Comparison of ENCODE assay signal across 8 cellular contexts in the genomic region with DNA sequence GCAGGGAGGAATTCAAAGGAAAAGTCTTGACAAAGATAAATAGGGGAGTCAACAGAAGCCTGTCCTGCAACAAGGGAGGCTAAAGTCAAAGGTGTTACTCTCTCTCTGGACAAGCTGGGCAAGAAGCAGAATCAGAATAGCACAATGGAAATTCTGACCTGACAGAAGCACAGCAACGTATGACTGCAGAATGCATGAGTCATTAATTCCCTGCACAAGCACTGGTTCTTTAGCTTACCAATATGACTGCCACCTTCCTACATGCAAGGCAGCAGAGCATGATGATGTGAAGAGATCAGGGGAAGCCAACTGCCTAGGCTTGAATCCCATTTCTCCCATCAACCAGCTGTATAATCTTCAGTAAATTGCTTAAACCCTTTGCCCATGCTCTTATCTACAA.
DNase-seq lines count a peak whose midpoint lies in the region; ATAC-seq, FAIRE-seq and TF ChIP-seq lines count a peak whose summit lies in the region.
"Not testable (repeated sequence)": the region's sequence is repeated elsewhere in the genome, so short reads cannot be mapped to it uniquely, and the experiment has no call there.

No MANE protein-coding gene starts in this region.

- FAIRE-seq in GM12891 (lab: Jason Lieb, UNC): peak; percentile 57
- peak; percentile 16 for FAIRE-seq in HTR-8/SVneo (lab: Jason Lieb, UNC)

- not testable (repeated sequence) for H3K9me3 Mint-ChIP-seq in activated CD8-positive, alpha-beta T cell treated with anti-CD3 and anti-CD28 coated beads, Interleukin-2, amount 10 ng/mL, durations not matched to agents 7 days and 5 days (ENCODE audit: insufficient read depth); activated naive CD8-positive, alpha-beta T cell treated with anti-CD3 and anti-CD28 coated beads, Interleukin-2, amount 50 U/mL, for 24 hours

- ATAC-seq in GM18867 (IDR thresholded peaks at IDR 0.05; ENCODE audit: unreplicated experiment) (peak; percentile 70), GM21717 (IDR thresholded peaks at IDR 0.05; ENCODE audit: unreplicated experiment) (peak; percentile 70), HG02973 (IDR thresholded peaks at IDR 0.05; ENCODE audit: unreplicated experiment) (peak; percentile 70), omental fat pad (ENCODE audit: low FRiP score) (peak; percentile 41)
- ATAC-seq in activated CD8-positive, alpha-beta T cell treated with anti-CD3 and anti-CD28 coated beads, Interleukin-2, amount 10 ng/mL, durations not matched to agents 7 days and 5 days: peak; percentile 73
- peak; percentile 94 for ATAC-seq in activated naive CD8-positive, alpha-beta T cell treated with anti-CD3 and anti-CD28 coated beads, Interleukin-2, amount 50 U/mL, for 24 hours

- not testable (repeated sequence) for DNase-seq in GM12891 (ENCODE audit: insufficient read length, low spot score); HTR-8/SVneo (ENCODE audit: insufficient read length, low spot score); activated CD8-positive, alpha-beta T cell treated with anti-CD3 and anti-CD28 coated beads, Interleukin-2, amount 10 ng/mL, durations not matched to agents 7 days and 5 days; activated naive CD8-positive, alpha-beta T cell treated with anti-CD3 and anti-CD28 coated beads, Interleukin-2, amount 50 U/mL, for 24 hours; omental fat pad (ENCODE audit: low spot score)

- CTCF ChIA-PET in activated CD8-positive, alpha-beta T cell treated with anti-CD3 and anti-CD28 coated beads, Interleukin-2, amount 10 ng/mL, durations not matched to agents 7 days and 5 days (lab: Charles Lee): not testable (repeated sequence)

- not testable (repeated sequence) for H3K36me3 Mint-ChIP-seq in activated CD8-positive, alpha-beta T cell treated with anti-CD3 and anti-CD28 coated beads, Interleukin-2, amount 10 ng/mL, durations not matched to agents 7 days and 5 days (ENCODE audit: low read depth); activated naive CD8-positive, alpha-beta T cell treated with anti-CD3 and anti-CD28 coated beads, Interleukin-2, amount 50 U/mL, for 24 hours (ENCODE audit: low read depth)

- H3K4me3 Mint-ChIP-seq in activated CD8-positive, alpha-beta T cell treated with anti-CD3 and anti-CD28 coated beads, Interleukin-2, amount 10 ng/mL, durations not matched to agents 7 days and 5 days: not testable (repeated sequence)
- peak overlapping the region; percentile 24 for H3K4me3 Mint-ChIP-seq in activated naive CD8-positive, alpha-beta T cell treated with anti-CD3 and anti-CD28 coated beads, Interleukin-2, amount 50 U/mL, for 24 hours

- H3K4me1 Mint-ChIP-seq in activated CD8-positive, alpha-beta T cell treated with anti-CD3 and anti-CD28 coated beads, Interleukin-2, amount 10 ng/mL, durations not matched to agents 7 days and 5 days (ENCODE audit: low read depth): not testable (repeated sequence)
- H3K4me1 Mint-ChIP-seq in activated naive CD8-positive, alpha-beta T cell treated with anti-CD3 and anti-CD28 coated beads, Interleukin-2, amount 50 U/mL, for 24 hours: peaks cover 14% of the 10 kb centered on the region

- H3K27me3 Mint-ChIP-seq in activated CD8-positive, alpha-beta T cell treated with anti-CD3 and anti-CD28 coated beads, Interleukin-2, amount 10 ng/mL, durations not matched to agents 7 days and 5 days (ENCODE audit: low read depth); activated naive CD8-positive, alpha-beta T cell treated with anti-CD3 and anti-CD28 coated beads, Interleukin-2, amount 50 U/mL, for 24 hours: not testable (repeated sequence)

- POLR2A ChIA-PET in activated CD8-positive, alpha-beta T cell treated with anti-CD3 and anti-CD28 coated beads, Interleukin-2, amount 10 ng/mL, durations not matched to agents 7 days and 5 days (lab: Charles Lee): not testable (repeated sequence)

- not testable (repeated sequence) for TF ChIP-seq CTCF in omental fat pad (IDR thresholded peaks at IDR 0.05)

- not testable (repeated sequence) for H3K27ac Mint-ChIP-seq in activated CD8-positive, alpha-beta T cell treated with anti-CD3 and anti-CD28 coated beads, Interleukin-2, amount 10 ng/mL, durations not matched to agents 7 days and 5 days
- peak overlapping the region; percentile 85 for H3K27ac Mint-ChIP-seq in activated naive CD8-positive, alpha-beta T cell treated with anti-CD3 and anti-CD28 coated beads, Interleukin-2, amount 50 U/mL, for 24 hours

- TF ChIP-seq POLR2A in GM12891 (IDR thresholded peaks at IDR 0.05; ENCODE audit: low read depth, low read length): not testable (repeated sequence)

Comparison
In these comparisons a context has a peak if more than half of its experiments do, and no peak if none do; other contexts are left out.
1. ATAC-seq: peak in every context shown above with its lines; median percentile 94 in activated naive CD8-positive, alpha-beta T cell treated with anti-CD3 and anti-CD28 coated beads, Interleukin-2, amount 50 U/mL, for 24 hours; 73 in activated CD8-positive, alpha-beta T cell treated with anti-CD3 and anti-CD28 coated beads, Interleukin-2, amount 10 ng/mL, durations not matched to agents 7 days and 5 days; 70 in GM18867; 70 in GM21717; 70 in HG02973; 41 in omental fat pad.